In genomic region chr16:716250-716607, GRCh38 we compare ENCODE assay signal across 8 cellular contexts. TPM values are rescaled to one million over a fixed set of nuclear protein-coding genes. Genes with fewer than 3 reads are reported as not detected.
DNase-seq lines count a peak whose midpoint lies in the region; ATAC-seq and TF ChIP-seq lines count a peak whose summit lies in the region.

No MANE protein-coding gene starts in this region.

- H3K4me3 ChIP-seq in brain microvascular endothelial cell (ENCODE audit: low read depth, low read length) = peak overlapping the region; percentile 55
- peak overlapping the region; percentile 58 for H3K4me3 ChIP-seq in mesodermal cell (ENCODE audit: extremely low read depth, insufficient read depth, low read length, poor library complexity, severe bottlenecking)

- no peak for TF ChIP-seq CTCF in brain microvascular endothelial cell (IDR thresholded peaks at IDR 0.05; ENCODE audit: low read depth, low read length, missing control alignments)

- H3K27ac ChIP-seq in brain microvascular endothelial cell (peak overlapping the region; percentile 30), mesodermal cell (ENCODE audit: low read depth, low read length, severe bottlenecking) (peak overlapping the region; percentile 53)

- ATAC-seq in GM19455 (IDR thresholded peaks at IDR 0.05; ENCODE audit: unreplicated experiment) = no peak
- no peak for ATAC-seq in GM19351 (IDR thresholded peaks at IDR 0.05; ENCODE audit: unreplicated experiment)

- H3K36me3 ChIP-seq in brain microvascular endothelial cell (replicated peaks) = peaks cover 2% of the 10 kb centered on the region
- peaks cover 4% of the 10 kb centered on the region for H3K36me3 ChIP-seq in mesodermal cell (ENCODE audit: control insufficient read depth, insufficient read depth, low read length)

- no peaks in the 10 kb centered on the region for H3K27me3 ChIP-seq in brain microvascular endothelial cell (replicated peaks)

- DNase-seq in AG08396 (ENCODE audit: low spot score) (peak; percentile 80), HT-29 (ENCODE audit: low spot score) (peak; percentile 60), brain microvascular endothelial cell (peak; percentile 46), dermis blood vessel endothelial cell (no peak)
- no peak for DNase-seq in activated CD4-positive, CD25-positive, alpha-beta regulatory T cell treated with anti-CD3 and anti-CD28 coated beads, Interleukin-2, amount 50 U/mL, for 72 hours

- H3K9me3 ChIP-seq in mesodermal cell (ENCODE audit: control insufficient read depth, low read length) = no peaks in the 10 kb centered on the region

- in situ Hi-C loops in brain microvascular endothelial cell (cut with HindIII; ENCODE audit: low pct_ligation_motif_present, low sequenced_read_pairs) = loop anchor here (25.0 kb wide), 1 partner anchor 271 kb away; the partner anchor contains the start of gene SOX8

- H3K4me1 ChIP-seq in mesodermal cell (ENCODE audit: control insufficient read depth, insufficient read depth, low read length, poor library complexity, severe bottlenecking) = peaks cover 16% of the 10 kb centered on the region

- whole genome bisulfite sequencing in mesodermal cell (ENCODE audit: insufficient coverage in 2 of 2), 2 experiments = 24 to 35% methylated on average over 5 to 12 of the region's 12 CpGs

RNA-seq across cellular contexts. Expression of gene METRN, which starts 1.3 kb away (rescaled TPM):
- 82.2 and 108 TPM in 2 replicates for total RNA-seq in HT-29 (2014; rRNA removed; shearing (Covaris generic))
- 88.1 TPM for polyA plus RNA-seq in mesodermal cell (2013, experiment 1 of 2)
- 60.5 TPM for polyA plus RNA-seq in mesodermal cell (2013, experiment 2 of 2)
- total RNA-seq in dermis blood vessel endothelial cell = 34.9 and 41.7 TPM in 2 replicates

RNA-seq across cellular contexts. Expression of gene ANTKMT, which starts 4.7 kb away (rescaled TPM):
- total RNA-seq in HT-29 (2014; rRNA removed; shearing (Covaris generic)) = 123 and 151 TPM in 2 replicates
- 18.1 TPM for polyA plus RNA-seq in mesodermal cell (2013, experiment 1 of 2)
- polyA plus RNA-seq in mesodermal cell (2013, experiment 2 of 2) = 13.7 TPM
- 25.5 and 47.5 TPM in 2 replicates for total RNA-seq in dermis blood vessel endothelial cell

RNA-seq across cellular contexts. Expression of gene CCDC78, which starts 10.0 kb away (rescaled TPM):
- total RNA-seq in HT-29 (2014; rRNA removed; shearing (Covaris generic)) = 22.9 and 30.6 TPM in 2 replicates
- polyA plus RNA-seq in mesodermal cell (2013, experiment 1 of 2) = 3.4 TPM
- polyA plus RNA-seq in mesodermal cell (2013, experiment 2 of 2) = 2.9 TPM
- 0.34 and 0.65 TPM in 2 replicates for total RNA-seq in dermis blood vessel endothelial cell

RNA-seq across cellular contexts. Expression of gene FBXL16, which starts 10.6 kb away (rescaled TPM):
- total RNA-seq in HT-29 (2014; rRNA removed; shearing (Covaris generic)) = 0.29 and 1.5 TPM in 2 replicates
- polyA plus RNA-seq in mesodermal cell (2013, experiment 1 of 2) = 1.8 TPM
- polyA plus RNA-seq in mesodermal cell (2013, experiment 2 of 2) = 1.2 TPM
- 0.05 TPM in 1 of 2 replicates, not detected in the other for total RNA-seq in dermis blood vessel endothelial cell

RNA-seq across cellular contexts. Expression of gene HAGHL, which starts 10.7 kb away (rescaled TPM):
- 63.0 and 80.8 TPM in 2 replicates for total RNA-seq in HT-29 (2014; rRNA removed; shearing (Covaris generic))
- 10.1 TPM for polyA plus RNA-seq in mesodermal cell (2013, experiment 1 of 2)
- 6.9 TPM for polyA plus RNA-seq in mesodermal cell (2013, experiment 2 of 2)
- 5.1 and 6.3 TPM in 2 replicates for total RNA-seq in dermis blood vessel endothelial cell

Comparison
In these comparisons a context has a peak if more than half of its experiments do, and no peak if none do; other contexts are left out.
1. DNase-seq: peak in AG08396 (single experiment), HT-29 (single experiment) and brain microvascular endothelial cell (single experiment); none in dermis blood vessel endothelial cell (single experiment) and activated CD4-positive, CD25-positive, alpha-beta regulatory T cell treated with anti-CD3 and anti-CD28 coated beads, Interleukin-2, amount 50 U/mL, for 72 hours (single experiment).
2. RNA of gene CCDC78, which starts 10.0 kb away (total RNA-seq): 22.9 to 30.6 TPM in HT-29; 0.34 to 0.65 TPM in dermis blood vessel endothelial cell; every median in the first group is over 10 times any median in the second.